In the genomic region with DNA sequence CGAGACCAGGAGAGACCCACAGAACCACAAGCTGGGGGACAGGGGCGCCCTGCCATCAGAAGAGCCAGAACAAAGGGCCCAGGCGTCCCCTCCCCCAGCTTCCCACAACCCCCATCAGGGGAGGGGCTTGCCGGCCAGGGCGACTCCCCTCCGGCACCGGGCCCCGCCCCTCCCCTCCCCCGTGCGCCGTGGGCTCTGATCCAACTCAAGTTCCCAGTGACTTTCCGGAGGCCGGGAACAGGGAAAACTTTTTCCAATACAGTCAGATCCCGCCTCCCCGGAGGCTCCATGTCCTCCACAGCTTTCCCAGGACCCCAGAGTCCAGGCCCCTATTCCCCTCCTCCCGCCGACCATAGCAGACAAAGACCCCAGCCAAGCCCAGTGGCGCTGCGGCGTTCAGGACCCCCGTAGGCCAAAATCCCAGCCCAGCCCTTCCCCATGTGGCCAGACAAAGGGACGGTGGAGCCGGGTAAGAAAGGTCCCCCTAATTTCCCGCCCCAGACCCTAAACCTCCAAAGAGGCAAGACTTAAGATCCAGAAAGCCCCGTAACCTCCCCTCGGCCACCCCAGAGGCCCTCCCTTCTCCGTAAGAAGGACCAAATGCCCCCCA, we compare ENCODE assay signal across 8 cellular contexts. TPM values are rescaled to one million over a fixed set of nuclear protein-coding genes. Genes with fewer than 3 reads are reported as not detected.
A peak's percentile ranks its signal among the peaks of the same experiment; 100 is the strongest.
DNase-seq lines count a peak whose midpoint lies in the region; ATAC-seq, FAIRE-seq and TF ChIP-seq lines count a peak whose summit lies in the region.

No MANE protein-coding gene starts in this region.

- TF ChIP-seq CTCF in AG04449 (IDR thresholded peaks at IDR 0.05; ENCODE audit: insufficient read depth, low read length, missing control alignments) = no peak
- no peak for TF ChIP-seq CTCF in GM12878 (IDR thresholded peaks at IDR 0.05 in 2 of 3, conservative IDR thresholded peaks at IDR 0.05 in 1 of 3; ENCODE audit: control insufficient read depth in 2 of 3, extremely low read depth in 1 of 3, insufficient read depth in 1 of 3, low read depth in 3 of 3, low read length in 3 of 3)

- POLR2A ChIA-PET in AG04449 (lab: Yijun Ruan, JAX) = no interaction called here
- POLR2A ChIA-PET in GM12878 (lab: Charles Lee) = no interaction called here

- in situ Hi-C loops in GM12878 (cut with MboI) = no loop called here

- H3K27ac Mint-ChIP-seq in activated T-cell treated with anti-CD3 and anti-CD28 coated beads, Interleukin-2, amount 50 U/mL, for 72 hours = no peak overlapping the region

- no peak for TF ChIP-seq POLR2A in GM12878 (IDR thresholded peaks at IDR 0.05; ENCODE audit: low read depth, low read length)

- H3K4me1 ChIP-seq in GM12878 (ENCODE audit: control insufficient read depth, insufficient read depth, low read length) (peaks cover 7% of the 10 kb centered on the region), iPS-20b (ENCODE audit: insufficient read depth, low read length) (peaks cover 7% of the 10 kb centered on the region; the same call in 1 of the 2 replicates), skeletal muscle satellite cell (ENCODE audit: control insufficient read depth, insufficient read depth, low read length) (peaks cover 8% of the 10 kb centered on the region)

- no peaks in the 10 kb centered on the region for H3K79me2 ChIP-seq in GM12878 (ENCODE audit: control insufficient read depth, insufficient read depth, low read length)

- H3K9me3 Mint-ChIP-seq in activated T-cell treated with anti-CD3 and anti-CD28 coated beads, Interleukin-2, amount 50 U/mL, for 72 hours = no peaks in the 10 kb centered on the region

- H3K9me3 ChIP-seq in GM12878 (replicated peaks; ENCODE audit: control insufficient read depth, insufficient read depth, low read length) = no peaks in the 10 kb centered on the region; the same call in 2 of the 3 replicates
- no peaks in the 10 kb centered on the region for H3K9me3 ChIP-seq in iPS-20b (ENCODE audit: insufficient read depth, low read depth, low read length)
- H3K9me3 ChIP-seq in skeletal muscle satellite cell (replicated peaks; ENCODE audit: low read length) = no peaks in the 10 kb centered on the region

- no peak for TF ChIP-seq RAD21 in GM12878 (IDR thresholded peaks at IDR 0.05; ENCODE audit: insufficient read depth, low read depth, low read length)

- CTCF ChIA-PET in AG04449 (lab: Yijun Ruan, JAX) = interaction anchor here (1.0 to 1.9 kb wide), 2 partner anchors 13 kb away, joined by 4 to 6 read pairs; no protein-coding TSS in a partner anchor
- CTCF ChIA-PET in GM12878 (lab: Yijun Ruan, JAX) = interaction anchor here (0.6 to 0.7 kb wide), 3 partner anchors 26 to 61 kb away, joined by 3 to 4 read pairs (median 3); no protein-coding TSS in a partner anchor

- no peaks in the 10 kb centered on the region for H3K36me3 Mint-ChIP-seq in activated T-cell treated with anti-CD3 and anti-CD28 coated beads, Interleukin-2, amount 50 U/mL, for 72 hours (ENCODE audit: insufficient read depth in 2 of 2)

- peaks cover 12 to 15% of the 10 kb centered on the region in 2 experiments; a peak in 3 of 4 replicates for H3K27me3 ChIP-seq in GM12878 (replicated peaks in 1 of 2; ENCODE audit: control insufficient read depth in 2 of 2, insufficient read depth in 2 of 2, low read length in 1 of 2)
- no peaks in the 10 kb centered on the region for H3K27me3 ChIP-seq in iPS-20b (ENCODE audit: insufficient read depth, low read length)
- no peaks in the 10 kb centered on the region for H3K27me3 ChIP-seq in skeletal muscle satellite cell (ENCODE audit: control insufficient read depth, insufficient read depth, low read length)

- SMC1A ChIA-PET in GM12878 (lab: Charles Lee; ENCODE audit: uncharacterized antibody, unreplicated experiment) = no interaction called here

- WGBS in GM12878 (ENCODE audit: insufficient coverage, insufficient replicate concordance, low lambda C conversion rate, missing lambda C conversion rate) = 36% methylated on average over 22 of the region's 27 CpGs

- peak; percentile 26 for DNase-seq in AG04449 (ENCODE audit: low read depth, low spot score)
- peak; percentile 80 for DNase-seq in HK-2 (ENCODE audit: unreplicated experiment)
- no peak for DNase-seq in GM12878 (ENCODE audit: low read depth, low spot score)
- DNase-seq in activated gamma-delta T cell treated with Interleukin-2 at 50 U/mL for 16 hours = no peak
- DNase-seq in activated T-cell treated with anti-CD3 and anti-CD28 coated beads, Interleukin-2, amount 50 U/mL, for 72 hours = no peak

- no peak for FAIRE-seq in GM12878 (lab: Jason Lieb, UNC)

- no peak overlapping the region for H3K27ac ChIP-seq in GM12878 (ENCODE audit: control insufficient read depth, insufficient read depth)
- peak overlapping the region; percentile 95 for H3K27ac ChIP-seq in iPS-20b (ENCODE audit: low read length)

- TF ChIP-seq EP300 in GM12878 (IDR thresholded peaks at IDR 0.05; ENCODE audit: borderline replicate concordance in 1 of 2, control insufficient read depth in 1 of 2, low read depth in 2 of 2, low read length in 2 of 2) = no peak

- peaks cover 3% of the 10 kb centered on the region for H3K27me3 Mint-ChIP-seq in activated T-cell treated with anti-CD3 and anti-CD28 coated beads, Interleukin-2, amount 50 U/mL, for 72 hours (ENCODE audit: low read depth)

- no peaks in the 10 kb centered on the region for H4K20me1 ChIP-seq in GM12878 (ENCODE audit: control insufficient read depth, insufficient read depth)

- peaks cover 1% of the 10 kb centered on the region for H3K4me1 Mint-ChIP-seq in activated T-cell treated with anti-CD3 and anti-CD28 coated beads, Interleukin-2, amount 50 U/mL, for 72 hours (ENCODE audit: low read depth)

- no peak overlapping the region for H2AFZ ChIP-seq in GM12878 (ENCODE audit: control insufficient read depth, low read depth, low read length)

- H3K4me3 Mint-ChIP-seq in activated T-cell treated with anti-CD3 and anti-CD28 coated beads, Interleukin-2, amount 50 U/mL, for 72 hours = peak overlapping the region in 1 of 2 donors; percentile 2

- H3K36me3 ChIP-seq in GM12878 (ENCODE audit: control insufficient read depth in 2 of 2, insufficient read depth in 2 of 2, low read length in 1 of 2) (no peaks in the 10 kb centered on the region), iPS-20b (ENCODE audit: insufficient read depth, low read depth, low read length) (peaks cover 32% of the 10 kb centered on the region), skeletal muscle satellite cell (ENCODE audit: insufficient read depth, low read length) (peaks cover 5% of the 10 kb centered on the region)

- no peak; the same call in 2 of the 3 replicates for ATAC-seq in GM12878
- no peak for ATAC-seq in activated T-cell treated with anti-CD3 and anti-CD28 coated beads, Interleukin-2, amount 50 U/mL, for 72 hours (replicated peaks in 1 of 2)
- no peak for ATAC-seq in GM19467 (IDR thresholded peaks at IDR 0.05; ENCODE audit: unreplicated experiment)

- BruUV-seq in GM12878 (replicated peaks; lab: Mats Ljungman, UMichigan) = no TSS peak

- H3K4me3 ChIP-seq in AG04449 (ENCODE audit: low read depth, low read length) = peak overlapping the region; percentile 85
- no peak overlapping the region for H3K4me3 ChIP-seq in GM12878
- peak overlapping the region; percentile 91 for H3K4me3 ChIP-seq in iPS-20b (ENCODE audit: low read length)
- peak overlapping the region; percentile 89 for H3K4me3 ChIP-seq in skeletal muscle satellite cell (ENCODE audit: low read length)

- intact Hi-C loops in GM12878 (cut with micrococcal nuclease; ENCODE audit: unreplicated experiment) = no loop called here

- H3K9ac ChIP-seq in GM12878 (ENCODE audit: control insufficient read depth, insufficient read depth, low read length) (no peak overlapping the region), iPS-20b (ENCODE audit: low read depth, low read length) (peak overlapping the region; percentile 97), skeletal muscle satellite cell (ENCODE audit: low read depth, low read length) (peak overlapping the region; percentile 92)

- RAD21 ChIA-PET in GM12878 (lab: Charles Lee; ENCODE audit: unreplicated experiment) = no interaction called here

- H3K4me2 ChIP-seq in GM12878 (ENCODE audit: control insufficient read depth, insufficient read depth) (no peak overlapping the region), skeletal muscle satellite cell (ENCODE audit: low read length) (peak overlapping the region; percentile 91)

RNA-seq across cellular contexts. Expression of a gene that starts 0.7 kb away (rescaled TPM):
- not detected in 2 replicates for total RNA-seq in GM12878 (2013; cell fraction: nucleolus; rRNA removed)
- total RNA-seq in GM12878 (2014; rRNA removed) = 0.17 TPM in 1 of 2 replicates, not detected in the other
- total RNA-seq in GM12878 (2014; rRNA removed; fragmentation: Illumina TruSeq; extraction: Trizol) = not detected in 2 replicates
- 0.11 and 0.26 TPM in 2 replicates for total RNA-seq in GM12878 (2021)
- not detected for polyA plus RNA-seq in GM12878 (2011; ENCODE audit: low read depth)
- polyA plus RNA-seq in GM12878 (2011; rRNA removed) = 0.04 TPM in 1 of 2 replicates, not detected in the other
- 0.05 and 0.06 TPM in 2 replicates for polyA plus RNA-seq in GM12878 (2011; cell fraction: cytosol; rRNA removed)
- 0.16 TPM in 1 of 2 replicates, not detected in the other for polyA plus RNA-seq in GM12878 (2011; cell fraction: nucleus; rRNA removed)
- 0.20 and 0.26 TPM in 2 replicates for polyA plus RNA-seq in GM12878 (2012)
- not detected in 2 replicates for polyA plus RNA-seq in GM12878 (2014; fragmentation: Illumina TruSeq; extraction: Trizol)
- under 1 TPM; 0.05 to 0.07 TPM for polyA plus RNA-seq in GM12878 (2014; fragmentation: Nextera tagmentation; extraction: Ambion mirVana)
- not detected in 2 replicates for polyA plus RNA-seq in GM12878 (2014; rRNA removed)
- under 1 TPM; 0.11 to 0.13 TPM for polyA plus RNA-seq in GM12878 (2016; fragmentation: Nextera tagmentation; extraction: Ambion mirVana)
- 0.31 TPM in 1 of 2 replicates, not detected in the other for polyA minus RNA-seq in GM12878 (2011; rRNA and poly(A)+ RNA removed)
- 0.62 TPM in 1 of 2 replicates, not detected in the other for polyA minus RNA-seq in GM12878 (2011; cell fraction: cytosol; rRNA and poly(A)+ RNA removed)
- not detected in 2 replicates for polyA minus RNA-seq in GM12878 (2011; cell fraction: nucleus; rRNA and poly(A)+ RNA removed)
- total RNA-seq in skeletal muscle satellite cell (2012; rRNA removed) = 8.4 and 10.9 TPM in 2 replicates
- total RNA-seq in activated T-cell treated with anti-CD3 and anti-CD28 coated beads, Interleukin-2, amount 50 U/mL, for 72 hours = not detected

RNA-seq across cellular contexts. Expression of a gene that starts 2.1 kb away (rescaled TPM):
- not detected in 2 replicates for total RNA-seq in GM12878 (2013; cell fraction: nucleolus; rRNA removed)
- total RNA-seq in GM12878 (2014; rRNA removed) (not detected in 2 replicates), GM12878 (2014; rRNA removed; fragmentation: Illumina TruSeq; extraction: Trizol) (not detected in 2 replicates), GM12878 (2021) (not detected in 2 replicates)
- polyA plus RNA-seq in GM12878 (2011; ENCODE audit: low read depth) = not detected
- polyA plus RNA-seq in GM12878 (2011; rRNA removed) (not detected in 2 replicates), GM12878 (2014; fragmentation: Illumina TruSeq; extraction: Trizol) (not detected in 2 replicates), GM12878 (2014; fragmentation: Nextera tagmentation; extraction: Ambion mirVana) (not detected), GM12878 (2014; rRNA removed) (not detected in 2 replicates), GM12878 (2016; fragmentation: Nextera tagmentation; extraction: Ambion mirVana) (not detected)
- not detected in 2 replicates for polyA plus RNA-seq in GM12878 (2011; cell fraction: cytosol; rRNA removed)
- polyA plus RNA-seq in GM12878 (2011; cell fraction: nucleus; rRNA removed) = not detected in 2 replicates
- polyA plus RNA-seq in GM12878 (2012) = not detected in 2 replicates
- polyA minus RNA-seq in GM12878 (2011; rRNA and poly(A)+ RNA removed) = not detected in 2 replicates
- not detected in 2 replicates for polyA minus RNA-seq in GM12878 (2011; cell fraction: cytosol; rRNA and poly(A)+ RNA removed)
- not detected in 2 replicates for polyA minus RNA-seq in GM12878 (2011; cell fraction: nucleus; rRNA and poly(A)+ RNA removed)
- 0.25 TPM in 1 of 2 replicates, not detected in the other for total RNA-seq in skeletal muscle satellite cell (2012; rRNA removed)
- not detected for total RNA-seq in activated T-cell treated with anti-CD3 and anti-CD28 coated beads, Interleukin-2, amount 50 U/mL, for 72 hours

RNA-seq across cellular contexts. Expression of a gene that starts 26.3 kb away (rescaled TPM):
- 148 and 174 TPM in 2 replicates for total RNA-seq in GM12878 (2013; cell fraction: nucleolus; rRNA removed)
- total RNA-seq in GM12878 (2014; rRNA removed) = 106 and 121 TPM in 2 replicates
- total RNA-seq in GM12878 (2014; rRNA removed; fragmentation: Illumina TruSeq; extraction: Trizol) = 142 and 155 TPM in 2 replicates
- total RNA-seq in GM12878 (2021) = 256 and 267 TPM in 2 replicates
- 158 TPM for polyA plus RNA-seq in GM12878 (2011; ENCODE audit: low read depth)
- polyA plus RNA-seq in GM12878 (2011; rRNA removed) = 17.7 and 34.1 TPM in 2 replicates
- polyA plus RNA-seq in GM12878 (2011; cell fraction: cytosol; rRNA removed) = 110 and 112 TPM in 2 replicates
- polyA plus RNA-seq in GM12878 (2011; cell fraction: nucleus; rRNA removed) = 182 and 224 TPM in 2 replicates
- polyA plus RNA-seq in GM12878 (2012) = 332 and 419 TPM in 2 replicates
- polyA plus RNA-seq in GM12878 (2014; fragmentation: Illumina TruSeq; extraction: Trizol) = 243 and 359 TPM in 2 replicates
- 10 to 100 TPM; 46.7 to 48.0 TPM for polyA plus RNA-seq in GM12878 (2014; fragmentation: Nextera tagmentation; extraction: Ambion mirVana)
- 161 and 178 TPM in 2 replicates for polyA plus RNA-seq in GM12878 (2014; rRNA removed)
- polyA plus RNA-seq in GM12878 (2016; fragmentation: Nextera tagmentation; extraction: Ambion mirVana) = 10 to 100 TPM; 88.5 to 93.9 TPM
- polyA minus RNA-seq in GM12878 (2011; rRNA and poly(A)+ RNA removed) = 147 and 209 TPM in 2 replicates
- polyA minus RNA-seq in GM12878 (2011; cell fraction: cytosol; rRNA and poly(A)+ RNA removed) = 76.3 and 87.6 TPM in 2 replicates
- 43.4 and 77.2 TPM in 2 replicates for polyA minus RNA-seq in GM12878 (2011; cell fraction: nucleus; rRNA and poly(A)+ RNA removed)
- total RNA-seq in skeletal muscle satellite cell (2012; rRNA removed) = not detected in 2 replicates
- total RNA-seq in activated T-cell treated with anti-CD3 and anti-CD28 coated beads, Interleukin-2, amount 50 U/mL, for 72 hours = 100 to 1,000 TPM; 248 to 262 TPM

RNA-seq across cellular contexts. Expression of a gene that starts 26.5 kb away (rescaled TPM):
- total RNA-seq in GM12878 (2013; cell fraction: nucleolus; rRNA removed) = not detected in 2 replicates
- total RNA-seq in GM12878 (2014; rRNA removed) (0.16 TPM in 1 of 2 replicates, not detected in the other), GM12878 (2014; rRNA removed; fragmentation: Illumina TruSeq; extraction: Trizol) (not detected in 2 replicates), GM12878 (2021) (0.21 TPM in 1 of 2 replicates, not detected in the other)
- polyA plus RNA-seq in GM12878 (2011; ENCODE audit: low read depth) = not detected
- polyA plus RNA-seq in GM12878 (2011; rRNA removed) (0.05 TPM in 1 of 2 replicates, not detected in the other), GM12878 (2014; fragmentation: Illumina TruSeq; extraction: Trizol) (0.03 TPM in 1 of 2 replicates, not detected in the other), GM12878 (2014; fragmentation: Nextera tagmentation; extraction: Ambion mirVana) (not detected), GM12878 (2014; rRNA removed) (0.04 and 0.06 TPM in 2 replicates), GM12878 (2016; fragmentation: Nextera tagmentation; extraction: Ambion mirVana) (not detected)
- not detected in 2 replicates for polyA plus RNA-seq in GM12878 (2011; cell fraction: cytosol; rRNA removed)
- polyA plus RNA-seq in GM12878 (2011; cell fraction: nucleus; rRNA removed) = 0.19 TPM in 1 of 2 replicates, not detected in the other
- not detected in 2 replicates for polyA plus RNA-seq in GM12878 (2012)
- not detected in 2 replicates for polyA minus RNA-seq in GM12878 (2011; rRNA and poly(A)+ RNA removed)
- not detected in 2 replicates for polyA minus RNA-seq in GM12878 (2011; cell fraction: cytosol; rRNA and poly(A)+ RNA removed)
- polyA minus RNA-seq in GM12878 (2011; cell fraction: nucleus; rRNA and poly(A)+ RNA removed) = 0.24 TPM in 1 of 2 replicates, not detected in the other
- total RNA-seq in skeletal muscle satellite cell (2012; rRNA removed) = not detected in 2 replicates
- 1 to 10 TPM; 1.6 to 3.0 TPM for total RNA-seq in activated T-cell treated with anti-CD3 and anti-CD28 coated beads, Interleukin-2, amount 50 U/mL, for 72 hours

RNA-seq across cellular contexts. Expression of a gene that starts 36.6 kb away (rescaled TPM):
- 3.3 and 6.4 TPM in 2 replicates for total RNA-seq in GM12878 (2013; cell fraction: nucleolus; rRNA removed)
- total RNA-seq in GM12878 (2014; rRNA removed) = 0.16 and 0.23 TPM in 2 replicates
- total RNA-seq in GM12878 (2014; rRNA removed; fragmentation: Illumina TruSeq; extraction: Trizol) = 0.23 and 0.36 TPM in 2 replicates
- 1.6 and 1.7 TPM in 2 replicates for total RNA-seq in GM12878 (2021)
- polyA plus RNA-seq in GM12878 (2011; ENCODE audit: low read depth) = 0.24 TPM
- polyA plus RNA-seq in GM12878 (2011; rRNA removed) = 2.4 and 3.2 TPM in 2 replicates
- 1.4 and 1.5 TPM in 2 replicates for polyA plus RNA-seq in GM12878 (2011; cell fraction: cytosol; rRNA removed)
- polyA plus RNA-seq in GM12878 (2011; cell fraction: nucleus; rRNA removed) = 1.4 and 3.1 TPM in 2 replicates
- 0.87 and 1.3 TPM in 2 replicates for polyA plus RNA-seq in GM12878 (2012)
- 0.48 and 0.63 TPM in 2 replicates for polyA plus RNA-seq in GM12878 (2014; fragmentation: Illumina TruSeq; extraction: Trizol)
- under 1 TPM; 0.51 to 0.98 TPM for polyA plus RNA-seq in GM12878 (2014; fragmentation: Nextera tagmentation; extraction: Ambion mirVana)
- polyA plus RNA-seq in GM12878 (2014; rRNA removed) = 0.88 and 1.3 TPM in 2 replicates
- polyA plus RNA-seq in GM12878 (2016; fragmentation: Nextera tagmentation; extraction: Ambion mirVana) = under 1 TPM; 0.37 to 0.57 TPM
- polyA minus RNA-seq in GM12878 (2011; rRNA and poly(A)+ RNA removed) = 1.3 and 2.0 TPM in 2 replicates
- polyA minus RNA-seq in GM12878 (2011; cell fraction: cytosol; rRNA and poly(A)+ RNA removed) = 0.53 and 1.1 TPM in 2 replicates
- polyA minus RNA-seq in GM12878 (2011; cell fraction: nucleus; rRNA and poly(A)+ RNA removed) = 0.36 and 0.96 TPM in 2 replicates
- total RNA-seq in skeletal muscle satellite cell (2012; rRNA removed) = not detected in 2 replicates
- total RNA-seq in activated T-cell treated with anti-CD3 and anti-CD28 coated beads, Interleukin-2, amount 50 U/mL, for 72 hours = 1 to 10 TPM; 2.0 to 3.0 TPM

Comparison
In these comparisons a context has a peak if more than half of its experiments do, and no peak if none do; other contexts are left out.
1. DNase-seq: peak in AG04449 (single experiment) and HK-2 (single experiment); none in GM12878 (single experiment), activated gamma-delta T cell treated with Interleukin-2 at 50 U/mL for 16 hours (single experiment) and activated T-cell treated with anti-CD3 and anti-CD28 coated beads, Interleukin-2, amount 50 U/mL, for 72 hours (0 of 2).